Comparison of ENCODE assay signal across 24 cellular contexts in the genomic region with DNA sequence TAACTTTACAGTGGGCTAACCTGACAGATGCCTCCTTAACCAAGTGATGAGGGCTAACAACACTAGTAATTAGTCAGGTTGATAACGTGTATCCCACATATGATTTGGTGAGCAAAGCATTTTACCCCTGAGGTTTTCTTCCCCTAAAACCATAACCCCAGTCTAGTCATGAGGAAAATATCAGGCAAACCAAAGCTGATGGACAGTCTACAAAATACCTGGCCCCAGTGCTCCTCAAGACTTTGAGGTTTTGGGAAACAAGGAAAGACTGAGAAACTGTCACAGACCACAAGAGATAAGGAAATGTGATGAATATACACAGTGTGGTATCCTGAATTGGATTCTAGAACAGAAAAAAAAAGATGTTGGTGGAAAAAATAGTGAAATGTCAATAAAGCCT. TPM values are rescaled to one million over a fixed set of nuclear protein-coding genes. Genes with fewer than 3 reads are reported as not detected.
DNase-seq lines count a peak whose midpoint lies in the region; ATAC-seq, FAIRE-seq and TF ChIP-seq lines count a peak whose summit lies in the region.
"Had no signal": no experiment of that assay in that cellular context is flagged by ENCODE, and none has a peak within 500 bp of the region (broad histone marks: within the 10 kb centered on the region; RNA-seq: fewer than 3 reads in every experiment).

No MANE protein-coding gene starts in this region.

- H3K9ac ChIP-seq in astrocyte (ENCODE audit: low read length) (no peak overlapping the region), parathyroid adenoma (no peak overlapping the region)
- H3K9ac ChIP-seq: BLaER1 treated with 17β-estradiol and CSF1 and Interleukin-3, amounts not matched to agents 10 nM and 100 nM had no signal

- H3K4me1 Mint-ChIP-seq in astrocyte (ENCODE audit: low read depth, unreplicated experiment), result peaks cover 39% of the 10 kb centered on the region

- TF ChIP-seq POLR2A in H54 (IDR thresholded peaks at IDR 0.05; ENCODE audit: low read depth, low read length), result no peak

- no peaks in the 10 kb centered on the region for H3K9me3 Mint-ChIP-seq in astrocyte (ENCODE audit: unreplicated experiment)
- H3K9me3 Mint-ChIP-seq: CD14-positive monocyte, GM23338, HFFc6 had no signal

- H3K4me2 ChIP-seq in astrocyte (ENCODE audit: low read length) (no peak overlapping the region), parathyroid adenoma (ENCODE audit: low read length) (no peak overlapping the region)
- H3K4me2 ChIP-seq: A549; BLaER1 treated with 17β-estradiol and CSF1 and Interleukin-3, amounts not matched to agents 10 nM and 100 nM had no signal

- DNase-seq in H54 (ENCODE audit: insufficient read length, low spot score) (no peak), NCI-H226 (peak; percentile 61), astrocyte (ENCODE audit: low read depth) (peak; percentile 84), NCI-H1694 treated with DMSO at 0.1 percent for 48 hours (lab: John Stamatoyannopoulos, UW) (no peak), ascending aorta (ENCODE audit: low spot score in 2 of 2) (no peak), CD1c-positive myeloid dendritic cell (ENCODE audit: extremely low spot score) (no peak)
- DNase-seq: 8988T, ACHN, AML-193, BE2C, Caco-2, DMS153, DND-41, HFFc6 had no signal

- H3K9me3 ChIP-seq in astrocyte (ENCODE audit: insufficient read depth, low read depth, low read length), result no peaks in the 10 kb centered on the region
- no peaks in the 10 kb centered on the region for H3K9me3 ChIP-seq in parathyroid adenoma (ENCODE audit: control insufficient read depth, low read length)
- H3K9me3 ChIP-seq in ascending aorta, result no peaks in the 10 kb centered on the region
- H3K9me3 ChIP-seq: A549; BE2C; BLaER1 treated with 17β-estradiol and CSF1 and Interleukin-3, amounts not matched to agents 10 nM and 100 nM; Caco-2; HAP-1 had no signal

- H2AFZ ChIP-seq in astrocyte (ENCODE audit: low read depth, low read length), result no peak overlapping the region
- no peak overlapping the region for H2AFZ ChIP-seq in parathyroid adenoma
- H2AFZ ChIP-seq: GM23338 had no signal

- H3K27ac ChIP-seq in astrocyte (ENCODE audit: low read depth, low read length) (no peak overlapping the region), parathyroid adenoma (peak overlapping the region; percentile 2), ascending aorta (no peak overlapping the region)
- H3K27ac ChIP-seq: A549; BLaER1 treated with 17β-estradiol and CSF1 and Interleukin-3, amounts not matched to agents 10 nM and 100 nM had no signal

- peaks cover 16% of the 10 kb centered on the region for H3K79me2 ChIP-seq in astrocyte (ENCODE audit: insufficient read depth, low read length)
- H3K79me2 ChIP-seq in parathyroid adenoma, result peaks cover 31% of the 10 kb centered on the region

- no peak overlapping the region for H3K4me3 ChIP-seq in astrocyte (ENCODE audit: insufficient read depth, low read depth, low read length)
- H3K4me3 ChIP-seq in parathyroid adenoma (ENCODE audit: low read depth, low read length), result no peak overlapping the region
- no peak overlapping the region for H3K4me3 ChIP-seq in ascending aorta
- H3K4me3 ChIP-seq: A549; BLaER1 treated with 17β-estradiol and CSF1 and Interleukin-3, amounts not matched to agents 10 nM and 100 nM; GM23338; HAP-1 had no signal

- H3K27me3 ChIP-seq in astrocyte (ENCODE audit: insufficient read depth, low read length) (no peaks in the 10 kb centered on the region), parathyroid adenoma (ENCODE audit: control insufficient read depth, insufficient read depth, low read length) (no peaks in the 10 kb centered on the region), ascending aorta (no peaks in the 10 kb centered on the region)
- H3K27me3 ChIP-seq: BE2C; BLaER1 treated with 17β-estradiol and CSF1 and Interleukin-3, amounts not matched to agents 10 nM and 100 nM had no signal

- H3K4me1 ChIP-seq in astrocyte (ENCODE audit: insufficient read depth, low read length) (peaks cover 8% of the 10 kb centered on the region), parathyroid adenoma (peaks cover 41% of the 10 kb centered on the region), ascending aorta (peaks cover 0 to 11% of the 10 kb centered on the region in 2 donors)
- H3K4me1 ChIP-seq: BE2C; BLaER1 treated with 17β-estradiol and CSF1 and Interleukin-3, amounts not matched to agents 10 nM and 100 nM had no signal

- TF ChIP-seq CTCF in astrocyte (IDR thresholded peaks at IDR 0.05; ENCODE audit: insufficient read depth, low read depth, low read length), result no peak
- TF ChIP-seq CTCF in parathyroid adenoma (IDR thresholded peaks at IDR 0.05), result no peak
- no peak for TF ChIP-seq CTCF in ascending aorta (IDR thresholded peaks at IDR 0.05)

- H3K27ac Mint-ChIP-seq in astrocyte (ENCODE audit: unreplicated experiment), result peak overlapping the region; percentile 38
- H3K27ac Mint-ChIP-seq: HFFc6 had no signal

- H4K20me1 ChIP-seq in astrocyte (ENCODE audit: insufficient read depth, low read length), result no peaks in the 10 kb centered on the region

- peaks cover 2% of the 10 kb centered on the region for H3K36me3 Mint-ChIP-seq in astrocyte (ENCODE audit: low read depth, unreplicated experiment)
- H3K36me3 Mint-ChIP-seq: CD4-positive, alpha-beta memory T cell had no signal

- no peak for ATAC-seq in HG02610 (IDR thresholded peaks at IDR 0.05; ENCODE audit: unreplicated experiment)
- ATAC-seq: A549, GM23338 had no signal

- H3K4me3 Mint-ChIP-seq in astrocyte (ENCODE audit: unreplicated experiment), result no peak overlapping the region
- H3K4me3 Mint-ChIP-seq: CD14-positive monocyte, GM23338, HFFc6 had no signal

- no peaks in the 10 kb centered on the region for H3K27me3 Mint-ChIP-seq in astrocyte (ENCODE audit: low read depth, unreplicated experiment)
- H3K27me3 Mint-ChIP-seq: CD4-positive, alpha-beta memory T cell had no signal

- H3K36me3 ChIP-seq in astrocyte (ENCODE audit: insufficient read depth, low read length) (no peaks in the 10 kb centered on the region), parathyroid adenoma (ENCODE audit: control insufficient read depth, insufficient read depth, low read length) (no peaks in the 10 kb centered on the region), ascending aorta (no peaks in the 10 kb centered on the region)
- H3K36me3 ChIP-seq: BE2C, HAP-1 had no signal

- FAIRE-seq in H54 (lab: Jason Lieb, UNC) (peak; percentile 33), astrocyte (lab: Jason Lieb, UNC) (no peak)
- FAIRE-seq: A549, G401.6, GM12892 had no signal

- intact Hi-C loops in ascending aorta (cut with DNase I), result no loop called here

RNA-seq across cellular contexts. Expression of gene MAP3K20, which starts 28.5 kb away (rescaled TPM):
- total RNA-seq in astrocyte, result 41.2 and 42.4 TPM in 2 replicates
- 21.3 TPM for total RNA-seq in ascending aorta

Comparison
In these comparisons a context has a peak if more than half of its experiments do, and no peak if none do; other contexts are left out.
1. DNase-seq: peak in NCI-H226 (single experiment) and astrocyte (single experiment); none in H54 (single experiment), NCI-H1694 treated with DMSO at 0.1 percent for 48 hours (single experiment), ascending aorta (0 of 2) and CD1c-positive myeloid dendritic cell (single experiment).